Comparison of ENCODE assay signal across 8 cellular contexts in the genomic region with DNA sequence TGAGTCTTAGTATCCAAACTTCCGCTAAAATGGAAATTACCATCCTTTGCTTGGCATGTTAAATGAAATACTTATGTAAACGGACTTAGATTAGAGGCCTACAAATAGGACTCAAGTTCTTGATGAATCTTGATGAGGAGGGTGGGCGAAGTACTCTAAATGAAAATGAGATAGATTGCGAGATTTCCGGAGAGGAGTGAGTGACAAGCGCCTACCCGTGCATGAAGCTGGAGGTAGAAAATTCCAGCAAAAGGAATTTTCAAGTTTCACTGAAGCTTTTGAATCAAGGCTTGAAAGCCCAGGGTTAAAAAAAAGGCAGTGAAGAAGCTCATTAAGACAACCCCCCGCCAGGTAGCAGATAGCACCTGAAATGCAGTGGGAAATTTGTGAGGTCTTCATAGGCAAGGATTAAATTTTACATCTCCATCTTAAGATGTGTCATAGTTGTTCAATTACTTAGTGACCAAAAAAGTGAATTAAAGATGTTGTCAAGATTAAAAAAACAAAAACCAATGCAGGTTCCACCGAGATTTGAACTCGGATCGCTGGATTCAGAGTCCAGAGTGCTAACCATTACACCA. TPM values are rescaled to one million over a fixed set of nuclear protein-coding genes. Genes with fewer than 3 reads are reported as not detected.
A peak's percentile ranks its signal among the peaks of the same experiment; 100 is the strongest.
DNase-seq lines count a peak whose midpoint lies in the region; ATAC-seq and TF ChIP-seq lines count a peak whose summit lies in the region.

No MANE protein-coding gene starts in this region.

- H3K9me3 ChIP-seq in OCI-LY1 (ENCODE audit: low read length) (no peaks in the 10 kb centered on the region), prostate gland (no peaks in the 10 kb centered on the region)

- H3K79me2 ChIP-seq in OCI-LY1 (ENCODE audit: insufficient read depth, low read length): peaks cover 39% of the 10 kb centered on the region

- H2AFZ ChIP-seq in OCI-LY1 (ENCODE audit: low read length): no peak overlapping the region

- H3F3A ChIP-seq in OCI-LY1 (ENCODE audit: insufficient read depth, low read length): no peaks in the 10 kb centered on the region

- TF ChIP-seq CTCF in GM06990 (IDR thresholded peaks at IDR 0.05; ENCODE audit: insufficient read depth, low read length, poor library complexity, severe bottlenecking): no peak
- no peak for TF ChIP-seq CTCF in OCI-LY1 (IDR thresholded peaks at IDR 0.05; ENCODE audit: low read length)
- TF ChIP-seq CTCF in prostate gland (IDR thresholded peaks at IDR 0.05): no peak

- H4K20me1 ChIP-seq in OCI-LY1 (ENCODE audit: insufficient read depth, low read length): no peaks in the 10 kb centered on the region

- H3K4me1 ChIP-seq in OCI-LY1 (ENCODE audit: insufficient read depth, low read length, severe bottlenecking): peaks cover 22% of the 10 kb centered on the region
- H3K4me1 ChIP-seq in prostate gland (replicated peaks): no peaks in the 10 kb centered on the region

- no peak for TF ChIP-seq POLR2A in prostate gland (IDR thresholded peaks at IDR 0.05)

- intact Hi-C loops in prostate gland (cut with DNase I): loop anchor here (2.0 to 5.0 kb wide), 2 partner anchors 36 to 76 kb away; partner anchors contain the start of gene DENND4A

- no peaks in the 10 kb centered on the region for H3K36me3 ChIP-seq in GM06990 (ENCODE audit: control insufficient read depth, insufficient read depth, low read length)
- H3K36me3 ChIP-seq in OCI-LY1 (ENCODE audit: insufficient read depth, low read length): no peaks in the 10 kb centered on the region
- no peaks in the 10 kb centered on the region for H3K36me3 ChIP-seq in prostate gland

- H3K4me3 ChIP-seq in GM06990 (replicated peaks; ENCODE audit: low read depth, low read length) (peak overlapping the region; percentile 99), OCI-LY1 (ENCODE audit: low read depth, low read length, poor library complexity, severe bottlenecking) (peak overlapping the region; percentile 69), prostate gland (peak overlapping the region; percentile 84 to 95)

- H3K4me2 ChIP-seq in OCI-LY1 (ENCODE audit: low read length): peak overlapping the region; percentile 86

- ATAC-seq in GM21390 (IDR thresholded peaks at IDR 0.05; ENCODE audit: unreplicated experiment) (no peak), GM18498 (IDR thresholded peaks at IDR 0.05; ENCODE audit: unreplicated experiment) (no peak), GM19324 (IDR thresholded peaks at IDR 0.05; ENCODE audit: low FRiP score, unreplicated experiment) (no peak)

- no peaks in the 10 kb centered on the region for H3K9me2 ChIP-seq in OCI-LY1 (ENCODE audit: low read depth, low read length)

- no peaks in the 10 kb centered on the region for H3K27me3 ChIP-seq in GM06990 (replicated peaks; ENCODE audit: control insufficient read depth, insufficient read depth, low read length)
- no peaks in the 10 kb centered on the region for H3K27me3 ChIP-seq in OCI-LY1 (ENCODE audit: insufficient read depth, low read length)
- no peaks in the 10 kb centered on the region for H3K27me3 ChIP-seq in prostate gland (replicated peaks; ENCODE audit: insufficient read depth)

- 68% methylated on average over 11 of the region's 11 CpGs for WGBS in prostate gland

- H3K27ac ChIP-seq in OCI-LY1 (ENCODE audit: low read depth, low read length, poor library complexity, severe bottlenecking) (peak overlapping the region; percentile 79), epithelial cell of prostate (peak overlapping the region; percentile 94), prostate gland (peak overlapping the region; percentile 96 to 98)

- DNase-seq in GM06990 (ENCODE audit: extremely low read depth, insufficient read length): no peak
- DNase-seq in epithelial cell of prostate (ENCODE audit: low read depth, low spot score): no peak
- no peak for DNase-seq in prostate gland (ENCODE audit: low spot score)
- DNase-seq in C1 segment of cervical spinal cord (lab: John Stamatoyannopoulos, UW): no peak

- peak overlapping the region; percentile 67 for H3K9ac ChIP-seq in OCI-LY1 (ENCODE audit: low read length)

RNA-seq across cellular contexts. Expression of gene RAB11A, which starts 0.7 kb away (rescaled TPM):
- 100 to 1,000 TPM; 178 to 223 TPM for total RNA-seq in prostate gland
